Comparison of ENCODE assay signal across 1 cellular context in genomic region chr10:7102084-7102483, GRCh38.
TF ChIP-seq lines count a peak whose summit lies in the region.

No MANE protein-coding gene starts in this region.

TF ChIP-seq in K562, 482 proteins besides CTCF, POLR2A, EP300 and RAD21 (continued from another document):
- TF ChIP-seq ZNF318 (IDR thresholded peaks at IDR 0.05; ENCODE audit: borderline replicate concordance in 1 of 2, low read depth in 1 of 2): no peak
- no peak for TF ChIP-seq LCOR (CRISPR knock-in tag; IDR thresholded peaks at IDR 0.05)
- no peak for TF ChIP-seq ZNF143 (CRISPR knock-in tag; IDR thresholded peaks at IDR 0.05)
- TF ChIP-seq TAF15 (IDR thresholded peaks at IDR 0.05; ENCODE audit: low read depth, low read length): no peak
